Comparison of ENCODE assay signal across 1 cellular context in genomic region chr3:14139771-14140170, GRCh38.
TF ChIP-seq lines count a peak whose summit lies in the region.

No MANE protein-coding gene starts in this region.

TF ChIP-seq in GM12878, 131 proteins besides CTCF, POLR2A, EP300 and RAD21:
- TF ChIP-seq ESRRA (IDR thresholded peaks at IDR 0.05; ENCODE audit: low read length) = no peak
- no peak for TF ChIP-seq WRNIP1 (IDR thresholded peaks at IDR 0.05; ENCODE audit: borderline replicate concordance, low read depth, low read length)
- TF ChIP-seq DPF2 (IDR thresholded peaks at IDR 0.05) = no peak
- TF ChIP-seq, protein P1, sequence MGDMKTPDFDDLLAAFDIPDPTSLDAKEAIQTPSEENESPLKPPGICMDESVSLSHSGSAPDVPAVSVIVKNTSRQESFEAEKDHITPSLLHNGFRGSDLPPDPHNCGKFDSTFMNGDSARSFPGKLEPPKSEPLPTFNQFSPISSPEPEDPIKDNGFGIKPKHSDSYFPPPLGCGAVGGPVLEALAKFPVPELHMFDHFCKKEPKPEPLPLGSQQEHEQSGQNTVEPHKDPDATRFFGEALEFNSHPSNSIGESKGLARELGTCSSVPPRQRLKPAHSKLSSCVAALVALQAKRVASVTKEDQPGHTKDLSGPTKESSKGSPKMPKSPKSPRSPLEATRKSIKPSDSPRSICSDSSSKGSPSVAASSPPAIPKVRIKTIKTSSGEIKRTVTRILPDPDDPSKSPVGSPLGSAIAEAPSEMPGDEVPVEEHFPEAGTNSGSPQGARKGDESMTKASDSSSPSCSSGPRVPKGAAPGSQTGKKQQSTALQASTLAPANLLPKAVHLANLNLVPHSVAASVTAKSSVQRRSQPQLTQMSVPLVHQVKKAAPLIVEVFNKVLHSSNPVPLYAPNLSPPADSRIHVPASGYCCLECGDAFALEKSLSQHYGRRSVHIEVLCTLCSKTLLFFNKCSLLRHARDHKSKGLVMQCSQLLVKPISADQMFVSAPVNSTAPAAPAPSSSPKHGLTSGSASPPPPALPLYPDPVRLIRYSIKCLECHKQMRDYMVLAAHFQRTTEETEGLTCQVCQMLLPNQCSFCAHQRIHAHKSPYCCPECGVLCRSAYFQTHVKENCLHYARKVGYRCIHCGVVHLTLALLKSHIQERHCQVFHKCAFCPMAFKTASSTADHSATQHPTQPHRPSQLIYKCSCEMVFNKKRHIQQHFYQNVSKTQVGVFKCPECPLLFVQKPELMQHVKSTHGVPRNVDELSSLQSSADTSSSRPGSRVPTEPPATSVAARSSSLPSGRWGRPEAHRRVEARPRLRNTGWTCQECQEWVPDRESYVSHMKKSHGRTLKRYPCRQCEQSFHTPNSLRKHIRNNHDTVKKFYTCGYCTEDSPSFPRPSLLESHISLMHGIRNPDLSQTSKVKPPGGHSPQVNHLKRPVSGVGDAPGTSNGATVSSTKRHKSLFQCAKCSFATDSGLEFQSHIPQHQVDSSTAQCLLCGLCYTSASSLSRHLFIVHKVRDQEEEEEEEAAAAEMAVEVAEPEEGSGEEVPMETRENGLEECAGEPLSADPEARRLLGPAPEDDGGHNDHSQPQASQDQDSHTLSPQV (IDR thresholded peaks at IDR 0.05) = no peak
- no peak for TF ChIP-seq ZBTB40 (IDR thresholded peaks at IDR 0.05; ENCODE audit: borderline replicate concordance)
- no peak for TF ChIP-seq IRF4 (IDR thresholded peaks at IDR 0.05; ENCODE audit: low read depth, low read length)
- TF ChIP-seq CBX5 (IDR thresholded peaks at IDR 0.05; ENCODE audit: low read depth) = no peak
- no peak for TF ChIP-seq MXI1 (IDR thresholded peaks at IDR 0.05; ENCODE audit: low read depth, low read length)
- TF ChIP-seq MYB (IDR thresholded peaks at IDR 0.05; ENCODE audit: borderline replicate concordance, low read depth, low read length) = no peak
- TF ChIP-seq SREBF2 (IDR thresholded peaks at IDR 0.05; ENCODE audit: low read length) = no peak
- TF ChIP-seq, protein P2, sequence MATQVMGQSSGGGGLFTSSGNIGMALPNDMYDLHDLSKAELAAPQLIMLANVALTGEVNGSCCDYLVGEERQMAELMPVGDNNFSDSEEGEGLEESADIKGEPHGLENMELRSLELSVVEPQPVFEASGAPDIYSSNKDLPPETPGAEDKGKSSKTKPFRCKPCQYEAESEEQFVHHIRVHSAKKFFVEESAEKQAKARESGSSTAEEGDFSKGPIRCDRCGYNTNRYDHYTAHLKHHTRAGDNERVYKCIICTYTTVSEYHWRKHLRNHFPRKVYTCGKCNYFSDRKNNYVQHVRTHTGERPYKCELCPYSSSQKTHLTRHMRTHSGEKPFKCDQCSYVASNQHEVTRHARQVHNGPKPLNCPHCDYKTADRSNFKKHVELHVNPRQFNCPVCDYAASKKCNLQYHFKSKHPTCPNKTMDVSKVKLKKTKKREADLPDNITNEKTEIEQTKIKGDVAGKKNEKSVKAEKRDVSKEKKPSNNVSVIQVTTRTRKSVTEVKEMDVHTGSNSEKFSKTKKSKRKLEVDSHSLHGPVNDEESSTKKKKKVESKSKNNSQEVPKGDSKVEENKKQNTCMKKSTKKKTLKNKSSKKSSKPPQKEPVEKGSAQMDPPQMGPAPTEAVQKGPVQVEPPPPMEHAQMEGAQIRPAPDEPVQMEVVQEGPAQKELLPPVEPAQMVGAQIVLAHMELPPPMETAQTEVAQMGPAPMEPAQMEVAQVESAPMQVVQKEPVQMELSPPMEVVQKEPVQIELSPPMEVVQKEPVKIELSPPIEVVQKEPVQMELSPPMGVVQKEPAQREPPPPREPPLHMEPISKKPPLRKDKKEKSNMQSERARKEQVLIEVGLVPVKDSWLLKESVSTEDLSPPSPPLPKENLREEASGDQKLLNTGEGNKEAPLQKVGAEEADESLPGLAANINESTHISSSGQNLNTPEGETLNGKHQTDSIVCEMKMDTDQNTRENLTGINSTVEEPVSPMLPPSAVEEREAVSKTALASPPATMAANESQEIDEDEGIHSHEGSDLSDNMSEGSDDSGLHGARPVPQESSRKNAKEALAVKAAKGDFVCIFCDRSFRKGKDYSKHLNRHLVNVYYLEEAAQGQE (IDR thresholded peaks at IDR 0.05; ENCODE audit: low read depth, low read length) = no peak
